ENCODE assay signal across 11 cellular contexts in genomic region chr20:34262488-34263288, GRCh38. TPM values are rescaled to one million over a fixed set of nuclear protein-coding genes. Genes with fewer than 3 reads are reported as not detected.
A peak's percentile ranks its signal among the peaks of the same experiment; 100 is the strongest.
DNase-seq lines count a peak whose midpoint lies in the region; ATAC-seq and TF ChIP-seq lines count a peak whose summit lies in the region.
"Had no signal": no experiment of that assay in that cellular context is flagged by ENCODE, and none has a peak within 500 bp of the region (broad histone marks: within the 10 kb centered on the region; RNA-seq: fewer than 3 reads in every experiment).

No MANE protein-coding gene starts in this region.

- TF ChIP-seq CTCF in left ventricle myocardium inferior (IDR thresholded peaks at IDR 0.05; ENCODE audit: borderline replicate concordance) (no peak), psoas muscle (IDR thresholded peaks at IDR 0.05) (no peak)

- peaks cover 20% of the 10 kb centered on the region for H3K4me1 ChIP-seq in left ventricle myocardium inferior
- H3K4me1 ChIP-seq in psoas muscle, result peaks cover 5% of the 10 kb centered on the region

- H3K9me3 ChIP-seq in SK-N-MC (ENCODE audit: low read depth, low read length) (no peaks in the 10 kb centered on the region), left ventricle myocardium inferior (replicated peaks) (no peaks in the 10 kb centered on the region), psoas muscle (no peaks in the 10 kb centered on the region)

- ATAC-seq in psoas muscle (peak; percentile 76 to 82 (median 79)), GM18520 (IDR thresholded peaks at IDR 0.05; ENCODE audit: unreplicated experiment) (no peak), HG03108 (IDR thresholded peaks at IDR 0.05; ENCODE audit: unreplicated experiment) (no peak), HG03565 (IDR thresholded peaks at IDR 0.05; ENCODE audit: unreplicated experiment) (no peak)

- H3K4me3 ChIP-seq in SK-N-MC (no peak overlapping the region), left ventricle myocardium inferior (peak overlapping the region; percentile 40), psoas muscle (no peak overlapping the region)

- no peaks in the 10 kb centered on the region for H3K27me3 ChIP-seq in left ventricle myocardium inferior (ENCODE audit: low read depth)
- no peaks in the 10 kb centered on the region for H3K27me3 ChIP-seq in psoas muscle (ENCODE audit: insufficient read depth in 3 of 3, low read length in 2 of 3)

- DNase-seq in ELF-1 (ENCODE audit: low read depth, low spot score), result peak; percentile 45
- DNase-seq in SK-N-MC (ENCODE audit: low read depth, low spot score), result no peak
- peak; percentile 48 for DNase-seq in left ventricle myocardium inferior
- peak in 1 of 2 donors; percentile 54 for DNase-seq in psoas muscle
- DNase-seq in NCI-H524 treated with DMSO at 0.1 percent for 48 hours (lab: John Stamatoyannopoulos, UW), result no peak
- DNase-seq: NCI-H1105 had no signal

- no peak overlapping the region for H3K9ac ChIP-seq in SK-N-MC (ENCODE audit: insufficient read length)

- 45 to 52% (median 46%) methylated on average over 9 of the region's 9 CpGs for WGBS in psoas muscle, 3 donors

- H3K27ac ChIP-seq in SK-N-MC (0 out of 2 replicates have a peak overlapping the region, but pooled peaks have one; percentile 21), left ventricle myocardium inferior (replicated peaks) (peak overlapping the region; percentile 83), psoas muscle (peak overlapping the region; percentile 19)

- intact Hi-C loops in left ventricle myocardium inferior (cut with micrococcal nuclease), result no loop called here
- intact Hi-C loops in psoas muscle (cut with DNase I), result loop anchor here in 1 of 2 donors (10.0 kb wide), 1 partner anchor 68 kb away; no protein-coding TSS in a partner anchor

- H3K36me3 ChIP-seq in SK-N-MC (ENCODE audit: insufficient read depth, low read length) (0 out of 2 replicates have a peak, but pooled peaks cover 4% of the 10 kb centered on the region), left ventricle myocardium inferior (no peaks in the 10 kb centered on the region), psoas muscle (ENCODE audit: insufficient read depth in 1 of 2, low read depth in 1 of 2) (no peaks in the 10 kb centered on the region)

RNA-seq across cellular contexts. Expression of gene ASIP, which starts 21.5 kb away (rescaled TPM):
- total RNA-seq in left ventricle myocardium inferior (32.6 TPM), psoas muscle (not detected)
- under 1 TPM; 0.06 to 0.68 (median 0.40) TPM for polyA plus RNA-seq in psoas muscle
- total RNA-seq: dermis microvascular lymphatic vessel endothelial cell, temporal lobe had no signal

RNA-seq across cellular contexts. Expression of gene AHCY, which starts 40.5 kb away (rescaled TPM):
- total RNA-seq in left ventricle myocardium inferior, result 66.2 TPM
- 10 to 100 TPM; 56.2 to 94.4 (median 82.3) TPM for total RNA-seq in psoas muscle
- polyA plus RNA-seq in psoas muscle, result 100 to 1,000 TPM in 1 of 3 donors, 10 to 100 TPM in 2; 82.2 to 128 (median 89.6) TPM

Comparison
In these comparisons a context has a peak if more than half of its experiments do, and no peak if none do; other contexts are left out.
1. DNase-seq: peak in ELF-1 (single experiment) and left ventricle myocardium inferior (single experiment); none in SK-N-MC (single experiment) and NCI-H524 treated with DMSO at 0.1 percent for 48 hours (single experiment).
2. H3K27ac ChIP-seq: peak in every context shown above with its lines; median percentile 83 in left ventricle myocardium inferior; 21 in SK-N-MC; 19 in psoas muscle.
3. ATAC-seq: peak in psoas muscle (4 of 4); none in GM18520 (single experiment), HG03108 (single experiment) and HG03565 (single experiment).
4. RNA of gene ASIP, which starts 21.5 kb away (total RNA-seq): 32.6 TPM in left ventricle myocardium inferior (single experiment); not detected in psoas muscle; every median in the first group is over 10 times any median in the second.